In genomic region chr18:3213231-3214059, GRCh38 we compare ENCODE assay signal across 10 cellular contexts. TPM values are rescaled to one million over a fixed set of nuclear protein-coding genes. Genes with fewer than 3 reads are reported as not detected.
DNase-seq lines count a peak whose midpoint lies in the region; ATAC-seq, FAIRE-seq and TF ChIP-seq lines count a peak whose summit lies in the region.
"Had no signal": no experiment of that assay in that cellular context is flagged by ENCODE, and none has a peak within 500 bp of the region (broad histone marks: within the 10 kb centered on the region; RNA-seq: fewer than 3 reads in every experiment).

No MANE protein-coding gene starts in this region.

- no peaks in the 10 kb centered on the region for H3K27me3 Mint-ChIP-seq in nephron (ENCODE audit: low read depth)

- SMC1A ChIA-PET in GM12878 (lab: Charles Lee; ENCODE audit: uncharacterized antibody, unreplicated experiment) = interaction anchor here (0.8 to 3.9 kb wide), 7 partner anchors 19 to 218 kb away, joined by 3 to 15 read pairs (median 3); no protein-coding TSS in a partner anchor

- no peak for TF ChIP-seq EP300 in GM12878 (IDR thresholded peaks at IDR 0.05; ENCODE audit: borderline replicate concordance in 1 of 2, control insufficient read depth in 1 of 2, low read depth in 2 of 2, low read length in 2 of 2)

- TF ChIP-seq POLR2A in GM12878 (IDR thresholded peaks at IDR 0.05; ENCODE audit: low read depth, low read length) = no peak

- no peak for FAIRE-seq in GM12878 (lab: Jason Lieb, UNC)

- peak; percentile 35; the same call in 2 of the 3 replicates for ATAC-seq in GM12878
- ATAC-seq in left lung = no peak

- in situ Hi-C loops in GM12878 (cut with MboI) = no loop called here

- H4K20me1 ChIP-seq in GM12878 (ENCODE audit: control insufficient read depth, insufficient read depth) (no peaks in the 10 kb centered on the region), PC-9 (ENCODE audit: insufficient read depth) (no peaks in the 10 kb centered on the region)

- peaks cover 70% of the 10 kb centered on the region for H3K4me1 Mint-ChIP-seq in nephron

- no peak overlapping the region for H3K4me3 ChIP-seq in GM12878
- H3K4me3 ChIP-seq in PC-9 = no peak overlapping the region
- H3K4me3 ChIP-seq in left lung = no peak overlapping the region
- H3K4me3 ChIP-seq: adrenal gland had no signal

- H2AFZ ChIP-seq in GM12878 (ENCODE audit: control insufficient read depth, low read depth, low read length) (peak overlapping the region; percentile 64), PC-9 (no peak overlapping the region; the same call in 1 of the 2 replicates)

- BruUV-seq in GM12878 (replicated peaks; lab: Mats Ljungman, UMichigan) (no TSS peak), PC-9 (replicated peaks; lab: Mats Ljungman, UMichigan) (no TSS peak)

- H3K27ac ChIP-seq in KOPT-K1 (ENCODE audit: low read depth, low read length, poor library complexity, severe bottlenecking) (peak overlapping the region; percentile 54), GM12878 (ENCODE audit: control insufficient read depth, insufficient read depth) (no peak overlapping the region), PC-9 (no peak overlapping the region), left lung (no peak overlapping the region)
- H3K27ac ChIP-seq: VCaP had no signal

- no peaks in the 10 kb centered on the region for H3K9me2 ChIP-seq in PC-9 (ENCODE audit: insufficient read depth)

- H3K9ac ChIP-seq in GM12878 (ENCODE audit: control insufficient read depth, insufficient read depth, low read length) = no peak overlapping the region

- RAD21 ChIA-PET in GM12878 (lab: Charles Lee; ENCODE audit: unreplicated experiment) = no interaction called here

- intact Hi-C loops in GM12878 (cut with micrococcal nuclease; ENCODE audit: unreplicated experiment) (loop anchor here (5.0 kb wide), 1 partner anchor 61 kb away; no protein-coding TSS in a partner anchor), PC-9 (cut with micrococcal nuclease; ENCODE audit: unreplicated experiment) (no loop called here), left lung (cut with DNase I) (no loop called here)

- CTCF ChIA-PET in GM12878 (lab: Yijun Ruan, JAX) (interaction anchor here (0.8 to 1.1 kb wide), 3 partner anchors 32 to 63 kb away, joined by 3 to 6 read pairs (median 5); no protein-coding TSS in a partner anchor), PC-9 (lab: Charles Lee) (interaction anchor here (0.5 kb wide), 1 partner anchor 18 kb away, joined by 3 read pairs; no protein-coding TSS in a partner anchor)

- no peaks in the 10 kb centered on the region for H3K9me3 Mint-ChIP-seq in nephron

- DNase-seq in GF-D8 (lab: John Stamatoyannopoulos, UW) = peak; percentile 2
- DNase-seq in GM12878 (ENCODE audit: low read depth, low spot score) = no peak
- no peak for DNase-seq in PC-9
- DNase-seq in left lung = no peak
- DNase-seq in superior temporal gyrus (ENCODE audit: extremely low spot score) = no peak
- DNase-seq: NK-92 treated with Interleukin-12 subunit alpha and Interleukin-12 subunit beta, amount 100 ng/mL, for 24 hours had no signal

- no peaks in the 10 kb centered on the region for H3K36me3 Mint-ChIP-seq in nephron (ENCODE audit: low read depth)

- H3F3A ChIP-seq in PC-9 (ENCODE audit: insufficient read depth, low read depth) = no peaks in the 10 kb centered on the region

- POLR2A ChIA-PET in GM12878 (lab: Charles Lee) (interaction anchor here (0.5 to 0.6 kb wide), 2 partner anchors 524 to 730 kb away, joined by 4 to 6 read pairs; no protein-coding TSS in a partner anchor), PC-9 (lab: Charles Lee; ENCODE audit: unreplicated experiment) (interaction anchor here (0.6 kb wide), 1 partner anchor 10 kb away, joined by 12 read pairs; no protein-coding TSS in a partner anchor)

- H3K4me2 ChIP-seq in GM12878 (ENCODE audit: control insufficient read depth, insufficient read depth) (no peak overlapping the region), PC-9 (no peak overlapping the region)

- peak overlapping the region in 2 of 3 experiments; percentile 45 to 50 for H3K27ac Mint-ChIP-seq in nephron

- no peak for TF ChIP-seq RAD21 in GM12878 (IDR thresholded peaks at IDR 0.05; ENCODE audit: insufficient read depth, low read depth, low read length)

- no peaks in the 10 kb centered on the region for H3K4me1 ChIP-seq in GM12878 (ENCODE audit: control insufficient read depth, insufficient read depth, low read length)
- peaks cover 34% of the 10 kb centered on the region for H3K4me1 ChIP-seq in PC-9 (replicated peaks; ENCODE audit: insufficient read depth)
- peaks cover 0 to 7% of the 10 kb centered on the region in 2 donors for H3K4me1 ChIP-seq in left lung

- H3K9me3 ChIP-seq in KOPT-K1 (ENCODE audit: insufficient read depth, low read length, poor library complexity, severe bottlenecking) (no peaks in the 10 kb centered on the region), GM12878 (replicated peaks; ENCODE audit: control insufficient read depth, insufficient read depth, low read length) (no peaks in the 10 kb centered on the region), PC-9 (ENCODE audit: insufficient read depth, low read depth) (no peaks in the 10 kb centered on the region), left lung (no peaks in the 10 kb centered on the region)
- H3K9me3 ChIP-seq: adrenal gland had no signal

- WGBS in GM12878 (ENCODE audit: insufficient coverage, insufficient replicate concordance, low lambda C conversion rate, missing lambda C conversion rate) = 55% methylated on average over 6 of the region's 6 CpGs

- peak overlapping the region in 1 of 3 experiments; percentile 51 for H3K4me3 Mint-ChIP-seq in nephron

- TF ChIP-seq CTCF in GM12878 (IDR thresholded peaks at IDR 0.05 in 2 of 3, conservative IDR thresholded peaks at IDR 0.05 in 1 of 3; ENCODE audit: control insufficient read depth in 2 of 3, extremely low read depth in 1 of 3, insufficient read depth in 1 of 3, low read depth in 3 of 3, low read length in 3 of 3) = no peak
- TF ChIP-seq CTCF in nephron (IDR thresholded peaks at IDR 0.05; ENCODE audit: unreplicated experiment in 3 of 3) = no peak
- TF ChIP-seq CTCF in PC-9 (conservative IDR thresholded peaks at IDR 0.05) = no peak
- no peak for TF ChIP-seq CTCF in left lung (IDR thresholded peaks at IDR 0.05)

- H3K79me2 ChIP-seq in GM12878 (ENCODE audit: control insufficient read depth, insufficient read depth, low read length) = no peaks in the 10 kb centered on the region
- no peaks in the 10 kb centered on the region for H3K79me2 ChIP-seq in PC-9 (ENCODE audit: low read depth)

- H3K27me3 ChIP-seq in GM12878 (replicated peaks in 1 of 2; ENCODE audit: control insufficient read depth in 2 of 2, insufficient read depth in 2 of 2, low read length in 1 of 2) = no peaks in the 10 kb centered on the region
- no peaks in the 10 kb centered on the region for H3K27me3 ChIP-seq in PC-9 (ENCODE audit: insufficient read depth, low read depth)
- H3K27me3 ChIP-seq in left lung = no peaks in the 10 kb centered on the region
- H3K27me3 ChIP-seq: adrenal gland had no signal

- H3K36me3 ChIP-seq in KOPT-K1 (ENCODE audit: insufficient read depth, low read length) (no peaks in the 10 kb centered on the region), GM12878 (ENCODE audit: control insufficient read depth in 2 of 2, insufficient read depth in 2 of 2, low read length in 1 of 2) (no peaks in the 10 kb centered on the region), PC-9 (ENCODE audit: low read depth) (no peaks in the 10 kb centered on the region), left lung (no peaks in the 10 kb centered on the region)
- H3K36me3 ChIP-seq: adrenal gland had no signal

RNA-seq across cellular contexts. Expression of gene MYOM1, which starts 6.3 kb away (rescaled TPM):
- total RNA-seq in GM12878 (2013; cell fraction: nucleolus; rRNA removed) = 24.7 and 31.7 TPM in 2 replicates
- 0.49 and 0.62 TPM in 2 replicates for total RNA-seq in GM12878 (2014; rRNA removed)
- total RNA-seq in GM12878 (2014; rRNA removed; fragmentation: Illumina TruSeq; extraction: Trizol) = 0.55 and 0.76 TPM in 2 replicates
- total RNA-seq in GM12878 (2021) = 1.0 and 1.1 TPM in 2 replicates
- 0.80 TPM for polyA plus RNA-seq in GM12878 (2011; ENCODE audit: low read depth)
- 0.27 and 0.53 TPM in 2 replicates for polyA plus RNA-seq in GM12878 (2011; rRNA removed)
- 0.40 and 0.43 TPM in 2 replicates for polyA plus RNA-seq in GM12878 (2011; cell fraction: cytosol; rRNA removed)
- 0.56 and 2.3 TPM in 2 replicates for polyA plus RNA-seq in GM12878 (2011; cell fraction: nucleus; rRNA removed)
- polyA plus RNA-seq in GM12878 (2012) = 1.5 TPM in 2 replicates
- polyA plus RNA-seq in GM12878 (2014; fragmentation: Illumina TruSeq; extraction: Trizol) = 0.43 and 0.54 TPM in 2 replicates
- polyA plus RNA-seq in GM12878 (2014; fragmentation: Nextera tagmentation; extraction: Ambion mirVana) = under 1 TPM; 0.06 to 0.11 TPM
- 0.60 and 1.4 TPM in 2 replicates for polyA plus RNA-seq in GM12878 (2014; rRNA removed)
- under 1 TPM; 0.51 to 0.62 TPM for polyA plus RNA-seq in GM12878 (2016; fragmentation: Nextera tagmentation; extraction: Ambion mirVana)
- 0.37 and 0.88 TPM in 2 replicates for polyA minus RNA-seq in GM12878 (2011; rRNA and poly(A)+ RNA removed)
- polyA minus RNA-seq in GM12878 (2011; cell fraction: cytosol; rRNA and poly(A)+ RNA removed) = 0.21 TPM in 1 of 2 replicates, not detected in the other
- 0.57 and 0.85 TPM in 2 replicates for polyA minus RNA-seq in GM12878 (2011; cell fraction: nucleus; rRNA and poly(A)+ RNA removed)
- 0.88 and 1.3 TPM in 2 replicates for total RNA-seq in PC-9 (2021)
- 1 to 10 TPM; 1.5 to 1.7 TPM for total RNA-seq in left lung

RNA-seq across cellular contexts. Expression of gene MYL12A, which starts 34.2 kb away (rescaled TPM):
- 165 and 169 TPM in 2 replicates for total RNA-seq in GM12878 (2013; cell fraction: nucleolus; rRNA removed)
- 861 and 946 TPM in 2 replicates for total RNA-seq in GM12878 (2014; rRNA removed)
- 987 and 1,035 TPM in 2 replicates for total RNA-seq in GM12878 (2014; rRNA removed; fragmentation: Illumina TruSeq; extraction: Trizol)
- total RNA-seq in GM12878 (2021) = 488 and 498 TPM in 2 replicates
- 341 TPM for polyA plus RNA-seq in GM12878 (2011; ENCODE audit: low read depth)
- polyA plus RNA-seq in GM12878 (2011; rRNA removed) = 567 and 783 TPM in 2 replicates
- 236 and 267 TPM in 2 replicates for polyA plus RNA-seq in GM12878 (2011; cell fraction: cytosol; rRNA removed)
- polyA plus RNA-seq in GM12878 (2011; cell fraction: nucleus; rRNA removed) = 194 and 245 TPM in 2 replicates
- 406 and 429 TPM in 2 replicates for polyA plus RNA-seq in GM12878 (2012)
- polyA plus RNA-seq in GM12878 (2014; fragmentation: Illumina TruSeq; extraction: Trizol) = 851 and 1,149 TPM in 2 replicates
- polyA plus RNA-seq in GM12878 (2014; fragmentation: Nextera tagmentation; extraction: Ambion mirVana) = 1,000 to 10,000 TPM; 1,462 to 1,663 TPM
- polyA plus RNA-seq in GM12878 (2014; rRNA removed) = 687 and 704 TPM in 2 replicates
- 1,000 to 10,000 TPM; 1,100 to 1,139 TPM for polyA plus RNA-seq in GM12878 (2016; fragmentation: Nextera tagmentation; extraction: Ambion mirVana)
- polyA minus RNA-seq in GM12878 (2011; rRNA and poly(A)+ RNA removed) = 263 and 337 TPM in 2 replicates
- polyA minus RNA-seq in GM12878 (2011; cell fraction: cytosol; rRNA and poly(A)+ RNA removed) = 92.0 and 93.1 TPM in 2 replicates
- polyA minus RNA-seq in GM12878 (2011; cell fraction: nucleus; rRNA and poly(A)+ RNA removed) = 127 and 180 TPM in 2 replicates
- 469 and 532 TPM in 2 replicates for total RNA-seq in PC-9 (2021)
- total RNA-seq in left lung = 100 to 1,000 TPM; 532 to 556 TPM

RNA-seq across cellular contexts. Expression of gene MYL12B, which starts 48.5 kb away (rescaled TPM):
- total RNA-seq in GM12878 (2013; cell fraction: nucleolus; rRNA removed) = 26.4 and 26.9 TPM in 2 replicates
- 235 and 266 TPM in 2 replicates for total RNA-seq in GM12878 (2014; rRNA removed)
- 313 and 316 TPM in 2 replicates for total RNA-seq in GM12878 (2014; rRNA removed; fragmentation: Illumina TruSeq; extraction: Trizol)
- 179 and 195 TPM in 2 replicates for total RNA-seq in GM12878 (2021)
- polyA plus RNA-seq in GM12878 (2011; ENCODE audit: low read depth) = 190 TPM
- 427 and 538 TPM in 2 replicates for polyA plus RNA-seq in GM12878 (2011; rRNA removed)
- polyA plus RNA-seq in GM12878 (2011; cell fraction: cytosol; rRNA removed) = 256 and 267 TPM in 2 replicates
- polyA plus RNA-seq in GM12878 (2011; cell fraction: nucleus; rRNA removed) = 119 and 141 TPM in 2 replicates
- 213 and 244 TPM in 2 replicates for polyA plus RNA-seq in GM12878 (2012)
- polyA plus RNA-seq in GM12878 (2014; fragmentation: Illumina TruSeq; extraction: Trizol) = 373 and 412 TPM in 2 replicates
- 100 to 1,000 TPM; 662 to 739 TPM for polyA plus RNA-seq in GM12878 (2014; fragmentation: Nextera tagmentation; extraction: Ambion mirVana)
- polyA plus RNA-seq in GM12878 (2014; rRNA removed) = 210 and 222 TPM in 2 replicates
- polyA plus RNA-seq in GM12878 (2016; fragmentation: Nextera tagmentation; extraction: Ambion mirVana) = 100 to 1,000 TPM; 466 to 475 TPM
- 153 and 181 TPM in 2 replicates for polyA minus RNA-seq in GM12878 (2011; rRNA and poly(A)+ RNA removed)
- 62.0 and 66.1 TPM in 2 replicates for polyA minus RNA-seq in GM12878 (2011; cell fraction: cytosol; rRNA and poly(A)+ RNA removed)
- polyA minus RNA-seq in GM12878 (2011; cell fraction: nucleus; rRNA and poly(A)+ RNA removed) = 27.6 and 36.9 TPM in 2 replicates
- 381 and 383 TPM in 2 replicates for total RNA-seq in PC-9 (2021)
- total RNA-seq in left lung = 100 to 1,000 TPM; 377 to 467 TPM
